1 cellular context compared by ENCODE assay signal in genomic region chr5:83450183-83450839, GRCh38.
TF ChIP-seq lines count a peak whose summit lies in the region.

No MANE protein-coding gene starts in this region.

TF ChIP-seq in GM23338, 12 proteins besides CTCF, POLR2A, EP300 and RAD21 (continued from another document):
- TF ChIP-seq ZNF114 (CRISPR knock-in tag; IDR thresholded peaks at IDR 0.05) (no peak), STAT1 (IDR thresholded peaks at IDR 0.05; ENCODE audit: unreplicated experiment) (no peak), ZNF462 (CRISPR knock-in tag; IDR thresholded peaks at IDR 0.05) (no peak), EZH2 (IDR thresholded peaks at IDR 0.05; ENCODE audit: low read depth, unreplicated experiment) (no peak)
